Comparison of ENCODE assay signal across 8 cellular contexts in genomic region chr3:136749602-136750001, GRCh38. TPM values are rescaled to one million over a fixed set of nuclear protein-coding genes. Genes with fewer than 3 reads are reported as not detected.
DNase-seq lines count a peak whose midpoint lies in the region; ATAC-seq and TF ChIP-seq lines count a peak whose summit lies in the region.
"Not testable (repeated sequence)": the region's sequence is repeated elsewhere in the genome, so short reads cannot be mapped to it uniquely, and the experiment has no call there.

No MANE protein-coding gene starts in this region.

- not testable (repeated sequence) for H2AFZ ChIP-seq in mammary epithelial cell (ENCODE audit: low read depth, low read length)

- not testable (repeated sequence) for H3K9me3 ChIP-seq in AG04450 (ENCODE audit: control insufficient read depth, insufficient read depth, low read length); Panc1 (ENCODE audit: control insufficient read depth, insufficient read depth, low read depth, low read length); mammary epithelial cell (replicated peaks; ENCODE audit: insufficient read depth, low read length); cardiac muscle cell (ENCODE audit: low read depth); spleen

- not testable (repeated sequence) for H4K20me1 ChIP-seq in mammary epithelial cell (ENCODE audit: insufficient read depth, low read length)

- H3K27ac ChIP-seq in AG04450 (ENCODE audit: low read depth, low read length) (peak overlapping the region; percentile 57), Panc1 (ENCODE audit: low read length) (peak overlapping the region; percentile 99), cardiac muscle cell (peak overlapping the region; percentile 100), spleen (peak overlapping the region in 6 of 8 donors; percentile 96 to 100 (median 99))
- H3K27ac ChIP-seq in mammary epithelial cell (ENCODE audit: insufficient read depth, low read depth, low read length), result not testable (repeated sequence)

- H3K9me3 Mint-ChIP-seq in activated T-cell treated with anti-CD3 and anti-CD28 coated beads, Interleukin-2, amount 50 U/mL, for 24 hours; naive B cell: not testable (repeated sequence)

- intact Hi-C loops in Panc1 (cut with micrococcal nuclease; ENCODE audit: unreplicated experiment) (loop anchor here (5.0 to 10.0 kb wide), 3 partner anchors 113 to 357 kb away; partner anchors contain the start of gene NCK1), mammary epithelial cell (cut with micrococcal nuclease) (loop anchor here (10.0 kb wide), 1 partner anchor 945 kb away; no protein-coding TSS in a partner anchor), spleen (cut with DNase I; ENCODE audit: low total_unique reads) (loop anchor here (5.0 to 10.0 kb wide), 5 partner anchors 113 to 672 kb away; partner anchors contain the start of genes MSL2, NCK1 and PCCB)

- not testable (repeated sequence) for TF ChIP-seq POLR2A in spleen (IDR thresholded peaks at IDR 0.05)

- WGBS in mammary epithelial cell (ENCODE audit: low coverage, missing lambda C conversion rate), result 91% methylated on average over 6 of the region's 6 CpGs
- WGBS in spleen, 5 donors, result 69 to 84% (median 81%) methylated on average over 6 of the region's 6 CpGs

- not testable (repeated sequence) for DNase-seq in AG04450 (ENCODE audit: low read depth, low spot score); HFF-Myc (ENCODE audit: extremely low read depth, low read depth); Panc1 (ENCODE audit: low read depth, low spot score); activated T-cell treated with anti-CD3 and anti-CD28 coated beads, Interleukin-2, amount 50 U/mL, for 24 hours; mammary epithelial cell; cardiac muscle cell (ENCODE audit: low read depth in 1 of 2, low spot score in 1 of 2); naive B cell; spleen

- H3K36me3 Mint-ChIP-seq in activated T-cell treated with anti-CD3 and anti-CD28 coated beads, Interleukin-2, amount 50 U/mL, for 24 hours (ENCODE audit: low read depth), result peaks cover 47% of the 10 kb centered on the region
- H3K36me3 Mint-ChIP-seq in naive B cell, result not testable (repeated sequence)

- peak overlapping the region; percentile 90 for H3K27ac Mint-ChIP-seq in activated T-cell treated with anti-CD3 and anti-CD28 coated beads, Interleukin-2, amount 50 U/mL, for 24 hours
- H3K27ac Mint-ChIP-seq in naive B cell, result peak overlapping the region in 2 of 6 donors; percentile 53 to 91

- POLR2A ChIA-PET in AG04450 (lab: Yijun Ruan, JAX), result interaction anchor here (0.6 kb wide), 1 partner anchor 20 kb away, joined by 8 read pairs; no protein-coding TSS in a partner anchor
- POLR2A ChIA-PET in Panc1 (lab: Charles Lee), result not testable (repeated sequence)

- H3K4me3 ChIP-seq in AG04450 (ENCODE audit: low read depth, low read length), result peak overlapping the region; percentile 71; the same call in 1 of the 2 replicates
- peak overlapping the region; percentile 76 for H3K4me3 ChIP-seq in HFF-Myc (replicated peaks; ENCODE audit: low read depth, low read length)
- H3K4me3 ChIP-seq in Panc1 (ENCODE audit: low read depth in 2 of 2, low read length in 2 of 2), result peak overlapping the region in 1 of 2 experiments; percentile 65; a peak in 2 of 4 replicates
- H3K4me3 ChIP-seq in mammary epithelial cell (replicated peaks in 1 of 3; ENCODE audit: insufficient read depth in 1 of 3, low read depth in 2 of 3, low read length in 3 of 3), result peak overlapping the region in 2 of 3 experiments; percentile 75 to 85
- peak overlapping the region; percentile 80 for H3K4me3 ChIP-seq in cardiac muscle cell
- H3K4me3 ChIP-seq in spleen, result peak overlapping the region in 2 of 8 donors; percentile 64 to 90

- H3K4me1 ChIP-seq in Panc1 (ENCODE audit: control insufficient read depth, insufficient read depth, low read length), result peaks cover 43% of the 10 kb centered on the region
- H3K4me1 ChIP-seq in mammary epithelial cell (ENCODE audit: insufficient read depth, low read length), result peaks cover 16% of the 10 kb centered on the region
- H3K4me1 ChIP-seq in cardiac muscle cell (ENCODE audit: low read depth), result peaks cover 32% of the 10 kb centered on the region
- H3K4me1 ChIP-seq in spleen, result peaks cover 30 to 84% (median 60%) of the 10 kb centered on the region in 6 donors

- not testable (repeated sequence) for ATAC-seq in Panc1; naive B cell (ENCODE audit: low read depth in 2 of 2)

- H3K4me1 Mint-ChIP-seq in activated T-cell treated with anti-CD3 and anti-CD28 coated beads, Interleukin-2, amount 50 U/mL, for 24 hours (ENCODE audit: low read depth), result peaks cover 59% of the 10 kb centered on the region
- H3K4me1 Mint-ChIP-seq in naive B cell, result peaks cover 36 to 74% (median 60%) of the 10 kb centered on the region in 3 donors

- H3K36me3 ChIP-seq in Panc1 (ENCODE audit: control insufficient read depth, insufficient read depth, low read length); mammary epithelial cell (ENCODE audit: insufficient read depth, low read length); cardiac muscle cell; spleen: not testable (repeated sequence)

- not testable (repeated sequence) for H3K27me3 Mint-ChIP-seq in activated T-cell treated with anti-CD3 and anti-CD28 coated beads, Interleukin-2, amount 50 U/mL, for 24 hours; naive B cell

- dilution Hi-C loops in mammary epithelial cell (cut with HindIII; ENCODE audit: low sequenced_read_pairs), result not testable (repeated sequence)

- peak overlapping the region; percentile 87 for H3K4me3 Mint-ChIP-seq in activated T-cell treated with anti-CD3 and anti-CD28 coated beads, Interleukin-2, amount 50 U/mL, for 24 hours
- peak overlapping the region in 5 of 8 donors; percentile 86 to 99 (median 91) for H3K4me3 Mint-ChIP-seq in naive B cell

- H3K4me2 ChIP-seq in mammary epithelial cell (ENCODE audit: insufficient read depth, low read depth, low read length), result peak overlapping the region; percentile 99

- not testable (repeated sequence) for H3K27me3 ChIP-seq in AG04450 (ENCODE audit: control insufficient read depth, insufficient read depth, low read length); Panc1 (ENCODE audit: control insufficient read depth, insufficient read depth, low read length); mammary epithelial cell (ENCODE audit: insufficient read depth, low read length); cardiac muscle cell; spleen (replicated peaks in 1 of 7)

- H3K9ac ChIP-seq in mammary epithelial cell (ENCODE audit: insufficient read depth, low read length), result peak overlapping the region; percentile 94

- BruUV-seq in Panc1 (replicated peaks; lab: Mats Ljungman, UMichigan); mammary epithelial cell (replicated peaks; lab: Mats Ljungman, UMichigan): not testable (repeated sequence)

- CTCF ChIA-PET in AG04450 (lab: Charles Lee) (interaction anchor here (1.2 to 1.7 kb wide), 2 partner anchors 264 to 444 kb away, joined by 3 to 5 read pairs; no protein-coding TSS in a partner anchor), Panc1 (lab: Charles Lee) (interaction anchor here (0.5 kb wide), 1 partner anchor 13 kb away, joined by 6 read pairs; no protein-coding TSS in a partner anchor)
- CTCF ChIA-PET in mammary epithelial cell (lab: Charles Lee; ENCODE audit: low non-redundant PET), result not testable (repeated sequence)

- H3K79me2 ChIP-seq in mammary epithelial cell (ENCODE audit: insufficient read depth, low read length), result peaks cover 69% of the 10 kb centered on the region

- in situ Hi-C loops in Panc1 (cut with HindIII; ENCODE audit: low pct_unique_long_range_greater_than_20kb, low sequenced_read_pairs) (loop anchor here (10.0 kb wide), 1 partner anchor 565 kb away; no protein-coding TSS in a partner anchor), mammary epithelial cell (cut with MboI; ENCODE audit: low sequenced_read_pairs in 2 of 2) (loop anchor here (5.0 to 25.0 kb wide), 4 partner anchors 263 to 677 kb away; no protein-coding TSS in a partner anchor)

- TF ChIP-seq CTCF in AG04450 (IDR thresholded peaks at IDR 0.05; ENCODE audit: low read depth, low read length); HFF-Myc (IDR thresholded peaks at IDR 0.05; ENCODE audit: low read depth, low read length, missing control alignments); Panc1 (IDR thresholded peaks at IDR 0.05); mammary epithelial cell (conservative IDR thresholded peaks at IDR 0.05 in 1 of 2, IDR thresholded peaks at IDR 0.05 in 1 of 2; ENCODE audit: extremely low read depth in 1 of 2, insufficient read depth in 1 of 2, low read depth in 1 of 2, low read length in 2 of 2); cardiac muscle cell (IDR thresholded peaks at IDR 0.05; ENCODE audit: low read depth, low read length); spleen (IDR thresholded peaks at IDR 0.05 in 8 of 11, conservative IDR thresholded peaks at IDR 0.05 in 3 of 11): not testable (repeated sequence)

RNA-seq across cellular contexts. Expression of gene STAG1, which starts 2.6 kb away (rescaled TPM):
- polyA plus RNA-seq in AG04450 (2011; rRNA removed) (21.3 and 30.1 TPM in 2 replicates), mammary epithelial cell (7.0 TPM), cardiac muscle cell (12.7 and 14.1 TPM in 2 replicates), naive B cell (ENCODE audit: low read depth in 6 of 6) (10 to 100 TPM; 14.0 to 27.7 (median 25.1) TPM), spleen (1 to 10 TPM; 7.2 to 9.2 (median 8.5) TPM)
- polyA minus RNA-seq in AG04450 (2011; rRNA and poly(A)+ RNA removed), result 24.0 and 43.8 TPM in 2 replicates
- total RNA-seq in Panc1 (2021; ENCODE audit: unreplicated experiment) (43.7 TPM), mammary epithelial cell (10 to 100 TPM; 19.2 to 29.9 TPM), cardiac muscle cell (18.3 and 21.0 TPM in 2 replicates), spleen (10 to 100 TPM; 40.0 to 61.6 (median 51.9) TPM)
- polyA plus RNA-seq in Panc1 (2012; ENCODE audit: insufficient read length), result 11.7 TPM
- 6.4 TPM for polyA minus RNA-seq in mammary epithelial cell
